Comparison of ENCODE assay signal across 14 cellular contexts in genomic region chrX:9871871-9872270, GRCh38.
"Had no signal": no experiment of that assay in that cellular context is flagged by ENCODE, and none has a peak within 500 bp of the region (broad histone marks: within the 10 kb centered on the region; RNA-seq: fewer than 3 reads in every experiment).

No MANE protein-coding gene starts in this region.

- H3K9me3 Mint-ChIP-seq: activated naive CD4-positive, alpha-beta T cell treated with anti-CD3 and anti-CD28 coated beads, Interleukin-2, amount 50 U/mL, for 72 hours; immature natural killer cell had no signal

- H3K4me3 Mint-ChIP-seq: immature natural killer cell had no signal

- H3K36me3 Mint-ChIP-seq: activated naive CD4-positive, alpha-beta T cell treated with anti-CD3 and anti-CD28 coated beads, Interleukin-2, amount 50 U/mL, for 72 hours; immature natural killer cell had no signal

- H3K27ac Mint-ChIP-seq: activated naive CD4-positive, alpha-beta T cell treated with anti-CD3 and anti-CD28 coated beads, Interleukin-2, amount 50 U/mL, for 72 hours; immature natural killer cell; progenitor cell of endocrine pancreas had no signal

- H3K27me3 Mint-ChIP-seq: progenitor cell of endocrine pancreas had no signal

- DNase-seq: activated CD4-positive, alpha-beta T cell treated with anti-CD3 and anti-CD28 coated beads for 1 hour; activated CD8-positive, alpha-beta memory T cell treated with anti-CD3 and anti-CD28 coated beads for 24 hours; activated CD8-positive, alpha-beta memory T cell treated with anti-CD3 and anti-CD28 coated beads, Interleukin-2, amount 50 U/mL, for 48 hours; activated effector memory CD4-positive, alpha-beta T cell treated with anti-CD3 and anti-CD28 coated beads, Interleukin-2, amount 50 U/mL, for 16 hours; activated T-cell treated with anti-CD3 and anti-CD28 coated beads, Interleukin-2, amount 50 U/mL, for 48 hours; heart right ventricle; immature natural killer cell; left ventricle myocardium superior; stimulated activated CD4-positive, alpha-beta T cell treated with anti-CD3 and anti-CD28 coated beads, Interleukin-2, amount 100 ng/mL, for 24 hours; stimulated activated naive CD4-positive, alpha-beta T cell treated with Interleukin-2 at 50 U/mL for 16 hours; thyroid gland; WERI-Rb-1 had no signal

- ATAC-seq: activated naive CD4-positive, alpha-beta T cell treated with anti-CD3 and anti-CD28 coated beads, Interleukin-2, amount 50 U/mL, for 72 hours; heart right ventricle; left ventricle myocardium superior had no signal
